Comparison of ENCODE assay signal across 12 cellular contexts in genomic region chr7:99980448-99980872, GRCh38. TPM values are rescaled to one million over a fixed set of nuclear protein-coding genes. Genes with fewer than 3 reads are reported as not detected.
A peak's percentile ranks its signal among the peaks of the same experiment; 100 is the strongest.
DNase-seq lines count a peak whose midpoint lies in the region; ATAC-seq, FAIRE-seq and TF ChIP-seq lines count a peak whose summit lies in the region.
"Not testable (repeated sequence)": the region's sequence is repeated elsewhere in the genome, so short reads cannot be mapped to it uniquely, and the experiment has no call there.
"Had no signal": no experiment of that assay in that cellular context is flagged by ENCODE, and none has a peak within 500 bp of the region (broad histone marks: within the 10 kb centered on the region; RNA-seq: fewer than 3 reads in every experiment).

No MANE protein-coding gene starts in this region.

- POLR2A ChIA-PET in CD8-positive, alpha-beta T cell (lab: Charles Lee); activated CD4-positive, alpha-beta T cell treated with anti-CD3 and anti-CD28 coated beads for 36 hours (lab: Charles Lee): not testable (repeated sequence)
- POLR2A ChIA-PET in H1 (lab: Charles Lee; ENCODE audit: partially characterized antibody), result interaction anchor here (0.7 to 2.0 kb wide), 3 partner anchors 14 to 1309 kb away, joined by 3 to 5 read pairs (median 4); no protein-coding TSS in a partner anchor

- 0 out of 2 replicates have a peak overlapping the region, but pooled peaks have one; percentile 55 for H2BK15ac ChIP-seq in H1 (ENCODE audit: low read length)

- peak overlapping the region; percentile 22; the same call in 1 of the 2 replicates for H2BK12ac ChIP-seq in H1 (ENCODE audit: low read depth, low read length)

- not testable (repeated sequence) for H3K4me1 Mint-ChIP-seq in CD8-positive, alpha-beta T cell (ENCODE audit: low read depth)
- H3K4me1 Mint-ChIP-seq in activated CD4-positive, alpha-beta T cell treated with anti-CD3 and anti-CD28 coated beads for 36 hours, result peaks cover 15% of the 10 kb centered on the region
- H3K4me1 Mint-ChIP-seq in stimulated activated effector memory CD8-positive, alpha-beta T cell treated with anti-CD3 and anti-CD28 coated beads, Interleukin-12 subunit alpha, Interleukin-12 subunit beta, amount 100 ng/mL, for 72 hours, result peaks cover 19% of the 10 kb centered on the region

- H3K4ac ChIP-seq in H1 (replicated peaks; ENCODE audit: insufficient read length, low read depth, low read length), result peak overlapping the region; percentile 94

- intact Hi-C loops in CD8-positive, alpha-beta T cell (cut with DNase I, micrococcal nuclease), result loop anchor here in 1 of 2 experiments (5.0 to 10.0 kb wide), 2 partner anchors 424 to 1307 kb away; no protein-coding TSS in a partner anchor
- intact Hi-C loops in activated CD4-positive, alpha-beta T cell treated with anti-CD3 and anti-CD28 coated beads for 36 hours (cut with DNase I, micrococcal nuclease), result not testable (repeated sequence)
- intact Hi-C loops in right lobe of liver (cut with DNase I), result loop anchor here (10.0 kb wide), 1 partner anchor 46 kb away; no protein-coding TSS in a partner anchor

- ATAC-seq in CD8-positive, alpha-beta T cell, result peak; percentile 49
- ATAC-seq in GM18909 (IDR thresholded peaks at IDR 0.05; ENCODE audit: poor library complexity, unreplicated experiment) (peak; percentile 61), HG02798 (IDR thresholded peaks at IDR 0.05; ENCODE audit: poor library complexity, unreplicated experiment) (peak; percentile 67), right lobe of liver (peak; percentile 79 to 89 (median 81))
- peak; percentile 97 for ATAC-seq in activated CD4-positive, alpha-beta T cell treated with anti-CD3 and anti-CD28 coated beads for 36 hours
- ATAC-seq in stimulated activated effector memory CD8-positive, alpha-beta T cell treated with anti-CD3 and anti-CD28 coated beads, Interleukin-12 subunit alpha, Interleukin-12 subunit beta, amount 100 ng/mL, for 72 hours, result peak; percentile 75

- FAIRE-seq in H1 (lab: Jason Lieb, UNC), result not testable (repeated sequence)

- not testable (repeated sequence) for H3K79me2 ChIP-seq in H1 (ENCODE audit: control insufficient read depth in 1 of 2, insufficient read depth in 2 of 2, low read length in 2 of 2)

- not testable (repeated sequence) for H4K91ac ChIP-seq in H1 (replicated peaks; ENCODE audit: insufficient read length, low read length)

- TF ChIP-seq POLR2A in H1 (IDR thresholded peaks at IDR 0.05; ENCODE audit: control extremely low read depth in 1 of 2, low read depth in 2 of 2, low read length in 2 of 2), result not testable (repeated sequence)
- TF ChIP-seq POLR2A in right lobe of liver (IDR thresholded peaks at IDR 0.05), result peak; percentile 87

- TF ChIP-seq RAD21 in H1 (IDR thresholded peaks at IDR 0.05 in 1 of 2, conservative IDR thresholded peaks at IDR 0.05 in 1 of 2; ENCODE audit: low read depth in 2 of 2, low read length in 2 of 2), result not testable (repeated sequence)

- not testable (repeated sequence) for H3K4me3 Mint-ChIP-seq in CD8-positive, alpha-beta T cell; stimulated activated effector memory CD8-positive, alpha-beta T cell treated with anti-CD3 and anti-CD28 coated beads, Interleukin-12 subunit alpha, Interleukin-12 subunit beta, amount 100 ng/mL, for 72 hours
- peak overlapping the region; percentile 31 for H3K4me3 Mint-ChIP-seq in activated CD4-positive, alpha-beta T cell treated with anti-CD3 and anti-CD28 coated beads for 36 hours

- not testable (repeated sequence) for H3K27me3 ChIP-seq in CD8-positive, alpha-beta T cell (ENCODE audit: insufficient read depth, low read length); H1 (replicated peaks in 1 of 4; ENCODE audit: control insufficient read depth in 3 of 4, extremely low read depth in 1 of 4, insufficient read depth in 3 of 4, low read length in 3 of 4); right lobe of liver

- CTCF ChIA-PET in CD8-positive, alpha-beta T cell (lab: Charles Lee), result interaction anchor here (0.9 to 4.6 kb wide), 13 partner anchors 9 to 150 kb away, joined by 3 to 49 read pairs (median 5); partner anchors contain the start of gene GJC3
- CTCF ChIA-PET in activated CD4-positive, alpha-beta T cell treated with anti-CD3 and anti-CD28 coated beads for 36 hours (lab: Charles Lee), result interaction anchor here (0.6 to 5.0 kb wide), 15 partner anchors 9 to 409 kb away, joined by 3 to 33 read pairs (median 4); no protein-coding TSS in a partner anchor
- CTCF ChIA-PET in H1 (lab: Charles Lee; ENCODE audit: partially characterized antibody), result interaction anchor here (0.6 to 7.6 kb wide), 15 partner anchors 10 to 1311 kb away, joined by 3 to 97 read pairs (median 4); partner anchors contain the start of gene GJC3

- H3K23ac ChIP-seq in H1 (ENCODE audit: insufficient read length), result not testable (repeated sequence)

- H2AFZ ChIP-seq in H1 (ENCODE audit: low read length), result not testable (repeated sequence)

- not testable (repeated sequence) for H3K4me1 ChIP-seq in CD8-positive, alpha-beta T cell (ENCODE audit: insufficient read depth, low read length); H1 (replicated peaks in 1 of 4; ENCODE audit: control insufficient read depth in 3 of 4, insufficient read depth in 4 of 4, low read length in 3 of 4)
- H3K4me1 ChIP-seq in right lobe of liver, result peaks cover 0 to 33% (median 9%) of the 10 kb centered on the region in 4 donors

- TF ChIP-seq CTCF in CD8-positive, alpha-beta T cell (IDR thresholded peaks at IDR 0.05); H1 (IDR thresholded peaks at IDR 0.05; ENCODE audit: control extremely low read depth in 1 of 3, insufficient read depth in 1 of 3, low read depth in 1 of 3, low read length in 3 of 3); right lobe of liver (IDR thresholded peaks at IDR 0.05): not testable (repeated sequence)

- not testable (repeated sequence) for H3K27ac Mint-ChIP-seq in CD8-positive, alpha-beta T cell
- peak overlapping the region; percentile 71 for H3K27ac Mint-ChIP-seq in activated CD4-positive, alpha-beta T cell treated with anti-CD3 and anti-CD28 coated beads for 36 hours
- H3K27ac Mint-ChIP-seq in stimulated activated effector memory CD8-positive, alpha-beta T cell treated with anti-CD3 and anti-CD28 coated beads, Interleukin-12 subunit alpha, Interleukin-12 subunit beta, amount 100 ng/mL, for 72 hours, result peak overlapping the region; percentile 38

- not testable (repeated sequence) for H3K14ac ChIP-seq in H1 (ENCODE audit: insufficient read length)

- not testable (repeated sequence) for H2BK120ac ChIP-seq in H1 (replicated peaks; ENCODE audit: low read depth, low read length)

- not testable (repeated sequence) for H3K9ac ChIP-seq in H1 (replicated peaks in 1 of 4; ENCODE audit: extremely low read depth in 1 of 4, low read depth in 3 of 4, low read length in 3 of 4)

- H4K5ac ChIP-seq in H1 (ENCODE audit: insufficient read length, low read depth, low read length), result not testable (repeated sequence)

- H4K8ac ChIP-seq in H1 (ENCODE audit: extremely low read depth, insufficient read depth, low read length), result not testable (repeated sequence)

- WGBS in H1 (ENCODE audit: extremely low coverage in 1 of 2, insufficient coverage in 1 of 2, insufficient read length in 1 of 2, insufficient replicate concordance in 2 of 2, low coverage in 1 of 2, low lambda C conversion rate in 2 of 2, missing lambda C conversion rate in 1 of 2), 2 experiments, result 58% methylated on average over 4 of the region's 4 CpGs; no CpG with 5 or more reads in 1 of the 2 experiments
- 18% methylated on average over 3 of the region's 4 CpGs for WGBS in right lobe of liver (ENCODE audit: insufficient coverage, low coverage, low lambda C conversion rate, missing lambda C conversion rate)

- not testable (repeated sequence) for DNase-seq in CD8-positive, alpha-beta T cell; H1 (ENCODE audit: low read depth in 1 of 2, low spot score in 2 of 2); stimulated activated effector memory CD8-positive, alpha-beta T cell treated with anti-CD3 and anti-CD28 coated beads, Interleukin-12 subunit alpha, Interleukin-12 subunit beta, amount 100 ng/mL, for 72 hours (ENCODE audit: low spot score in 2 of 2)
- peak; percentile 94 to 97 for DNase-seq in NCI-H526 (lab: John Stamatoyannopoulos, UW)
- peak; percentile 53 for DNase-seq in activated CD4-positive, alpha-beta T cell treated with anti-CD3 and anti-CD28 coated beads for 36 hours
- peak; percentile 65 to 88 (median 82) for DNase-seq in right lobe of liver

- H3K56ac ChIP-seq in H1 (replicated peaks; ENCODE audit: insufficient read length, low read depth, low read length), result not testable (repeated sequence)

- not testable (repeated sequence) for H3K27ac ChIP-seq in CD8-positive, alpha-beta T cell (ENCODE audit: low read depth, low read length); H1 (ENCODE audit: low read depth, low read length)
- peak overlapping the region; percentile 67 to 92 (median 91) for H3K27ac ChIP-seq in right lobe of liver

- H3K27me3 Mint-ChIP-seq in CD8-positive, alpha-beta T cell (ENCODE audit: low read depth); activated CD4-positive, alpha-beta T cell treated with anti-CD3 and anti-CD28 coated beads for 36 hours: not testable (repeated sequence)

- H2AK5ac ChIP-seq in H1 (ENCODE audit: low read depth, low read length), result not testable (repeated sequence)

- not testable (repeated sequence) for H2BK20ac ChIP-seq in H1 (ENCODE audit: low read length)

- not testable (repeated sequence) for H3K23me2 ChIP-seq in H1 (ENCODE audit: low read depth, low read length)

- not testable (repeated sequence) for H3K36me3 Mint-ChIP-seq in CD8-positive, alpha-beta T cell; activated CD4-positive, alpha-beta T cell treated with anti-CD3 and anti-CD28 coated beads for 36 hours (ENCODE audit: low read depth); stimulated activated effector memory CD8-positive, alpha-beta T cell treated with anti-CD3 and anti-CD28 coated beads, Interleukin-12 subunit alpha, Interleukin-12 subunit beta, amount 100 ng/mL, for 72 hours

- H3K4me3 ChIP-seq in CD8-positive, alpha-beta T cell (ENCODE audit: low read depth, low read length), result not testable (repeated sequence)
- H3K4me3 ChIP-seq in H1 (ENCODE audit: extremely low read depth in 1 of 4, insufficient read depth in 2 of 4, low read depth in 3 of 4, low read length in 4 of 4), result peak overlapping the region in 1 of 4 experiments; percentile 45; a peak in 2 of 8 replicates
- peak overlapping the region; percentile 33 to 68 (median 66) for H3K4me3 ChIP-seq in right lobe of liver

- peak overlapping the region; percentile 29 to 55; a peak in 2 of 4 replicates for H3K4me2 ChIP-seq in H1 (ENCODE audit: insufficient read depth in 1 of 2, low read depth in 2 of 2, low read length in 2 of 2)

- not testable (repeated sequence) for H3K36me3 ChIP-seq in CD8-positive, alpha-beta T cell (ENCODE audit: insufficient read depth, low read length); H1 (ENCODE audit: control insufficient read depth in 2 of 4, insufficient read depth in 4 of 4, low read length in 3 of 4); right lobe of liver

- H4K20me1 ChIP-seq in H1 (replicated peaks in 1 of 2; ENCODE audit: control insufficient read depth in 1 of 2, insufficient read depth in 2 of 2, low read length in 2 of 2), result not testable (repeated sequence)

- not testable (repeated sequence) for H2BK5ac ChIP-seq in H1 (ENCODE audit: low read depth, low read length)

- H3K9me3 ChIP-seq in CD8-positive, alpha-beta T cell (ENCODE audit: low read length); H1 (ENCODE audit: insufficient read depth in 2 of 2, low read depth in 1 of 2, low read length in 1 of 2); right lobe of liver: not testable (repeated sequence)

- not testable (repeated sequence) for H3K9me3 Mint-ChIP-seq in CD8-positive, alpha-beta T cell; activated CD4-positive, alpha-beta T cell treated with anti-CD3 and anti-CD28 coated beads for 36 hours (ENCODE audit: low read depth); stimulated activated effector memory CD8-positive, alpha-beta T cell treated with anti-CD3 and anti-CD28 coated beads, Interleukin-12 subunit alpha, Interleukin-12 subunit beta, amount 100 ng/mL, for 72 hours

- 0 out of 2 replicates have a peak overlapping the region, but pooled peaks have one; percentile 26 for H3K18ac ChIP-seq in H1 (ENCODE audit: extremely low read depth, low read length)

- TF ChIP-seq EP300 in H1 (IDR thresholded peaks at IDR 0.05; ENCODE audit: borderline replicate concordance in 1 of 2, low read depth in 2 of 2, low read length in 2 of 2), result not testable (repeated sequence)

- not testable (repeated sequence) for H3K79me1 ChIP-seq in H1 (ENCODE audit: low read depth, low read length)

RNA-seq across cellular contexts. Expression of gene AZGP1, which starts 4.6 kb away (rescaled TPM):
- total RNA-seq in CD8-positive, alpha-beta T cell, result not detected
- not detected for total RNA-seq in activated CD4-positive, alpha-beta T cell treated with anti-CD3 and anti-CD28 coated beads for 36 hours
- total RNA-seq in H1 (2021; fragmentation: NEBNext Ultra II Directional; extraction: Animal tissue kit (Norgen Biotek cat#: 25700)), result 0.29 and 0.52 TPM in 2 replicates
- 0.57 and 0.68 TPM in 2 replicates for polyA plus RNA-seq in H1 (2011; rRNA removed)
- polyA plus RNA-seq in H1 (2011; cell fraction: cytosol; rRNA removed), result 0.92 TPM
- polyA plus RNA-seq in H1 (2011; cell fraction: nucleus; rRNA removed), result 1.1 TPM
- polyA plus RNA-seq in H1 (2012, experiment 1 of 2), result 0.38 to 1.3 TPM (median 1.0 TPM) in 4 replicates
- 0.22 TPM for polyA plus RNA-seq in H1 (2012, experiment 2 of 2)
- 0.65 TPM for polyA plus RNA-seq in H1 (2013, experiment 1 of 2)
- polyA plus RNA-seq in H1 (2013, experiment 2 of 2), result 0.61 TPM
- 1.7 TPM in 1 of 2 replicates, not detected in the other for polyA minus RNA-seq in H1 (2011; rRNA and poly(A)+ RNA removed)
- not detected for polyA minus RNA-seq in H1 (2011; cell fraction: cytosol; rRNA and poly(A)+ RNA removed)
- polyA minus RNA-seq in H1 (2011; cell fraction: nucleus; rRNA and poly(A)+ RNA removed), result not detected
- 1,000 to 10,000 TPM in 4 of 6 experiments, 100 to 1,000 TPM in 2; 762 to 2,105 (median 1,328) TPM for total RNA-seq in right lobe of liver
- total RNA-seq: CD8-positive, alpha-beta memory T cell; H7 had no signal
- polyA plus RNA-seq: CD8-positive, alpha-beta memory T cell; IgD-negative memory B cell had no signal

RNA-seq across cellular contexts. Expression of gene ZKSCAN1, which starts 34.9 kb away (rescaled TPM):
- total RNA-seq in CD8-positive, alpha-beta T cell, result 10 to 100 TPM; 30.0 to 35.9 TPM
- 10 to 100 TPM; 45.2 to 62.9 TPM for total RNA-seq in activated CD4-positive, alpha-beta T cell treated with anti-CD3 and anti-CD28 coated beads for 36 hours
- total RNA-seq in H1 (2021; fragmentation: NEBNext Ultra II Directional; extraction: Animal tissue kit (Norgen Biotek cat#: 25700)), result 37.7 and 40.6 TPM in 2 replicates
- polyA plus RNA-seq in H1 (2011; rRNA removed), result 8.2 and 9.3 TPM in 2 replicates
- polyA plus RNA-seq in H1 (2011; cell fraction: cytosol; rRNA removed), result 16.9 TPM
- 31.1 TPM for polyA plus RNA-seq in H1 (2011; cell fraction: nucleus; rRNA removed)
- 12.1 to 18.6 TPM (median 14.9 TPM) in 4 replicates for polyA plus RNA-seq in H1 (2012, experiment 1 of 2)
- polyA plus RNA-seq in H1 (2012, experiment 2 of 2), result 1.7 TPM
- 11.8 TPM for polyA plus RNA-seq in H1 (2013, experiment 1 of 2)
- polyA plus RNA-seq in H1 (2013, experiment 2 of 2), result 10.7 TPM
- 60.6 and 68.2 TPM in 2 replicates for polyA minus RNA-seq in H1 (2011; rRNA and poly(A)+ RNA removed)
- polyA minus RNA-seq in H1 (2011; cell fraction: cytosol; rRNA and poly(A)+ RNA removed), result 28.3 TPM
- polyA minus RNA-seq in H1 (2011; cell fraction: nucleus; rRNA and poly(A)+ RNA removed), result 22.6 TPM
- 100 to 1,000 TPM in 2 of 6 experiments, 10 to 100 TPM in 4; 24.5 to 147 (median 80.1) TPM for total RNA-seq in right lobe of liver

RNA-seq across cellular contexts. Expression of gene GJC3, which starts 51.0 kb away (rescaled TPM):
- total RNA-seq in CD8-positive, alpha-beta T cell, result not detected
- total RNA-seq in activated CD4-positive, alpha-beta T cell treated with anti-CD3 and anti-CD28 coated beads for 36 hours, result 1 to 10 TPM in 1 of 2 experiments, under 1 TPM in 1; 0.73 to 1.1 TPM
- total RNA-seq in H1 (2021; fragmentation: NEBNext Ultra II Directional; extraction: Animal tissue kit (Norgen Biotek cat#: 25700)), result 2.5 and 3.0 TPM in 2 replicates
- 1.7 and 2.7 TPM in 2 replicates for polyA plus RNA-seq in H1 (2011; rRNA removed)
- 2.2 TPM for polyA plus RNA-seq in H1 (2011; cell fraction: cytosol; rRNA removed)
- 1.9 TPM for polyA plus RNA-seq in H1 (2011; cell fraction: nucleus; rRNA removed)
- polyA plus RNA-seq in H1 (2012, experiment 1 of 2), result 0.81 to 3.6 TPM (median 2.4 TPM) in 4 replicates
- polyA plus RNA-seq in H1 (2012, experiment 2 of 2), result 1.3 TPM
- polyA plus RNA-seq in H1 (2013, experiment 1 of 2), result 1.5 TPM
- polyA plus RNA-seq in H1 (2013, experiment 2 of 2), result 1.7 TPM
- 0.66 and 1.7 TPM in 2 replicates for polyA minus RNA-seq in H1 (2011; rRNA and poly(A)+ RNA removed)
- not detected for polyA minus RNA-seq in H1 (2011; cell fraction: cytosol; rRNA and poly(A)+ RNA removed)
- 2.4 TPM for polyA minus RNA-seq in H1 (2011; cell fraction: nucleus; rRNA and poly(A)+ RNA removed)
- under 1 TPM; 0.17 to 0.86 (median 0.44) TPM for total RNA-seq in right lobe of liver
- total RNA-seq: HT-29 had no signal
- polyA plus RNA-seq: CD8-positive, alpha-beta memory T cell; IgD-negative memory B cell had no signal

Comparison
In these comparisons a context has a peak if more than half of its experiments do, and no peak if none do; other contexts are left out.
1. RNA of gene AZGP1, which starts 4.6 kb away (total RNA-seq): 762 to 2,105 TPM in right lobe of liver; 0.29 to 0.52 TPM in H1, not detected in activated CD4-positive, alpha-beta T cell treated with anti-CD3 and anti-CD28 coated beads for 36 hours and not detected in CD8-positive, alpha-beta T cell; every median in the first group is over 100 times any median in the second.
2. Peak in every context shown above with its lines, with median percentiles within 50 percentile points of each other: ATAC-seq.